ENCODE assay signal across 37 cellular contexts in genomic region chr20:62527781-62528180, GRCh38. TPM values are rescaled to one million over a fixed set of nuclear protein-coding genes. Genes with fewer than 3 reads are reported as not detected.
"Had no signal": no experiment of that assay in that cellular context is flagged by ENCODE, and none has a peak within 500 bp of the region (broad histone marks: within the 10 kb centered on the region; RNA-seq: fewer than 3 reads in every experiment).

No MANE protein-coding gene starts in this region.

- FAIRE-seq: astrocyte, bronchial epithelial cell had no signal

- H3K27me3 ChIP-seq: ascending aorta, cardiac muscle cell had no signal

- H3K4me1 ChIP-seq: adrenal gland, ascending aorta, body of pancreas, breast epithelium had no signal

- H3K27ac ChIP-seq: adrenal gland, ascending aorta, body of pancreas, brain microvascular endothelial cell, breast epithelium, cardiac muscle cell had no signal

- DNase-seq: activated effector memory CD4-positive, alpha-beta T cell treated with anti-CD3 and anti-CD28 coated beads, Interleukin-2, amount 50 U/mL, for 16 hours; activated effector memory CD4-positive, alpha-beta T cell treated with Interleukin-2 at 50 U/mL for 16 hours; activated gamma-delta T cell; activated gamma-delta T cell treated with Interleukin-2 at 50 U/mL for 16 hours; activated naive CD4-positive, alpha-beta T cell; activated naive CD4-positive, alpha-beta T cell treated with anti-CD3 and anti-CD28 coated beads for 36 hours; activated naive CD4-positive, alpha-beta T cell treated with anti-CD3 and anti-CD28 coated beads, Interleukin-2, amount 10 ng/mL, durations not matched to agents 7 days and 5 days; activated naive CD4-positive, alpha-beta T cell treated with anti-CD3 and anti-CD28 coated beads, Interleukin-2, amount 50 U/mL, for 16 hours; activated naive CD4-positive, alpha-beta T cell treated with Interleukin-2 at 50 U/mL for 16 hours; activated naive CD8-positive, alpha-beta T cell treated with anti-CD3 and anti-CD28 coated beads for 36 hours; activated naive CD8-positive, alpha-beta T cell treated with anti-CD3 and anti-CD28 coated beads, Interleukin-2, amount 10 ng/mL, durations not matched to agents 7 days and 5 days; activated naive CD8-positive, alpha-beta T cell treated with anti-CD3 and anti-CD28 coated beads, Interleukin-2, amount 50 U/mL, for 24 hours; activated T-cell treated with anti-CD3 and anti-CD28 coated beads, Interleukin-2, amount 50 U/mL, for 1 hour; activated T-cell treated with anti-CD3 and anti-CD28 coated beads, Interleukin-2, amount 50 U/mL, for 24 hours; activated T-cell treated with anti-CD3 and anti-CD28 coated beads, Interleukin-2, amount 50 U/mL, for 4 hours; activated T-cell treated with anti-CD3 and anti-CD28 coated beads, Interleukin-2, amount 50 U/mL, for 48 hours; activated T-cell treated with anti-CD3 and anti-CD28 coated beads, Interleukin-2, amount 50 U/mL, for 72 hours; adrenal gland; amniotic stem cell; amygdala; anterior cingulate cortex; aorta; body of pancreas; brain microvascular endothelial cell; caudate nucleus; central memory CD4-positive, alpha-beta T cell; cerebellar nuclear complex had no signal

- H3K4me3 ChIP-seq: adrenal gland, ascending aorta, body of pancreas, breast epithelium, cardiac muscle cell had no signal

- H3K9me3 ChIP-seq: adrenal gland, ascending aorta, body of pancreas, breast epithelium had no signal

- ATAC-seq: activated naive CD4-positive, alpha-beta T cell treated with anti-CD3 and anti-CD28 coated beads, Interleukin-2, amount 50 U/mL, for 72 hours; activated naive CD8-positive, alpha-beta T cell treated with anti-CD3 and anti-CD28 coated beads, Interleukin-2, amount 50 U/mL, for 24 hours; activated T-cell treated with anti-CD3 and anti-CD28 coated beads, Interleukin-2, amount 50 U/mL, for 4 hours; activated T-cell treated with anti-CD3 and anti-CD28 coated beads, Interleukin-2, amount 50 U/mL, for 72 hours; activated T-helper 17 cell treated with anti-CD3 and anti-CD28 coated beads, Interleukin-2, amount 50 U/mL, for 72 hours; body of pancreas had no signal

- H3K36me3 ChIP-seq: adrenal gland, ascending aorta, brain microvascular endothelial cell, breast epithelium, cardiac muscle cell had no signal

RNA-seq across cellular contexts. Expression of gene GATA5, which starts 52.0 kb away (rescaled TPM):
- total RNA-seq: activated naive CD4-positive, alpha-beta T cell treated with anti-CD3 and anti-CD28 coated beads for 36 hours; activated naive CD4-positive, alpha-beta T cell treated with anti-CD3 and anti-CD28 coated beads, Interleukin-2, amount 50 U/mL, for 72 hours; activated naive CD8-positive, alpha-beta T cell treated with anti-CD3 and anti-CD28 coated beads for 36 hours; activated naive CD8-positive, alpha-beta T cell treated with anti-CD3 and anti-CD28 coated beads, Interleukin-2, amount 10 ng/mL, durations not matched to agents 7 days and 5 days; activated T-cell treated with anti-CD3 and anti-CD28 coated beads, Interleukin-2, amount 50 U/mL, for 4 hours; activated T-cell treated with anti-CD3 and anti-CD28 coated beads, Interleukin-2, amount 50 U/mL, for 72 hours; activated T-helper 1 cell treated with anti-CD3 and anti-CD28 coated beads, Interleukin-12 subunit alpha, Interleukin-12 subunit beta, Interleukin-2, Interleukin-4 antibody, amounts not matched to agents 30 ng/mL and 10 ng/mL and 1 ng/mL, durations not matched to agents 14 hours and 24 hours and 36 hours; activated T-helper 17 cell treated with anti-CD3 and anti-CD28 coated beads, Interleukin-2, amount 50 U/mL, for 72 hours; activated T-helper 2 cell treated with anti-CD3 and anti-CD28 coated beads, Interferon-gamma antibody, Interleukin-2, Interleukin-4, amounts not matched to agents 10 μg/mL and 5 μg/mL and 100 μg/mL, durations not matched to agents 14 hours and 24 hours and 36 hours; ascending aorta; astrocyte; body of pancreas; bronchial epithelial cell; cerebellum had no signal
